8 cellular contexts compared by ENCODE assay signal in the genomic region with DNA sequence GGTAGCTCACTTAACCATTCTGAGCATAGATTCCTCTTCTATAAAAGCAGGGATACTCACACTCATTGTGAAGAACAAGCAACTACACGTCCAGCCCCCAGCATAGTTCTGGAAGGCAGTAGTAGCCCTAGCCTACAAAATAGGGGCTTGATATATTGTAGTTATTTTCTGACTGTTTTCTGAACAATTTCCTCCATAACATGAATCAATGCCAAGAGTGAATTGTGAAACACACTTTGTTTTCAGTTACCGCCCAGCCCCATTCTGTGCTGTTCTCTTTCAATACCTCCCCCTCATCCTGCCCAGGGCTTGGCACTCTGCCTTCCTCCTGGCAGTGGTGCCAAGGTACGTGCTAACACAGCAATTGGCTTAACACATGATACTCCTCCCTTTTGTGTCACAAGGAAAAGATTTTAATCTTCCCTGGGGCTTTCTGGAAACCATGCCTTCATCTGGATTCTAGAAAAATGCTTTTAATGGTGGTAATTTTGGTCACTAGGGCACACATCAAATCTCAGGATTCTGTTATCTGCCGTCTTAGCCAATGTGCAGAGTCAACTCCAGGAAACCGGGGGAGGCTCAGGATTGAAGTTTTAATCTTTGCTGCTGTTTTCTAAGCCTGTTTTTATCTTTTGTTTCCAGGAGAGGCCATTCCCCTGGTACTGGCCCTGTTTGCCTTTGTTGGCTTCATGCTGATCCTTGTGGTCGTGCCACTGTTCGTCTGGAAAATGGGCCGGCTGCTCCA. TPM values are rescaled to one million over a fixed set of nuclear protein-coding genes. Genes with fewer than 3 reads are reported as not detected.
DNase-seq lines count a peak whose midpoint lies in the region; ATAC-seq and TF ChIP-seq lines count a peak whose summit lies in the region.

No MANE protein-coding gene starts in this region.

- CTCF ChIA-PET in HEK293T (lab: Yijun Ruan, JAX) = no interaction called here

- ATAC-seq in GM19023 (IDR thresholded peaks at IDR 0.05; ENCODE audit: unreplicated experiment) = no peak
- no peak for ATAC-seq in HG03135 (IDR thresholded peaks at IDR 0.05; ENCODE audit: unreplicated experiment)

- POLR2A ChIA-PET in HEK293T (lab: Yijun Ruan, JAX) = no interaction called here

- DNase-seq in AG20443 (ENCODE audit: low spot score) (peak; percentile 92), NCI-H1105 (lab: John Stamatoyannopoulos, UW) (peak; percentile 75), cerebellum (ENCODE audit: low spot score) (peak; percentile 20), medulla oblongata (ENCODE audit: extremely low spot score) (peak; percentile 72), NCI-H748 (lab: John Stamatoyannopoulos, UW; ENCODE audit: unreplicated experiment) (no peak), HEK293T (ENCODE audit: extremely low spot score) (no peak)

TF ChIP-seq in HEK293T, 16 proteins besides CTCF, POLR2A, EP300 and RAD21:
- TF ChIP-seq ARNT (IDR thresholded peaks at IDR 0.05) (no peak), FOXM1 (IDR thresholded peaks at IDR 0.05; ENCODE audit: borderline replicate concordance) (no peak), ELF4 (IDR thresholded peaks at IDR 0.05) (no peak)

RNA-seq across cellular contexts. Expression of gene IL20RB, which starts 37.2 kb away (rescaled TPM):
- 0.45 TPM for total RNA-seq in cerebellum

Comparison
In these comparisons a context has a peak if more than half of its experiments do, and no peak if none do; other contexts are left out.
1. DNase-seq: peak in AG20443 (single experiment), NCI-H1105 (single experiment), cerebellum (single experiment) and medulla oblongata (single experiment); none in NCI-H748 (single experiment) and HEK293T (single experiment).